8 cellular contexts compared by ENCODE assay signal in genomic region chr17:47720754-47721533, GRCh38. TPM values are rescaled to one million over a fixed set of nuclear protein-coding genes. Genes with fewer than 3 reads are reported as not detected.
DNase-seq lines count a peak whose midpoint lies in the region; ATAC-seq and TF ChIP-seq lines count a peak whose summit lies in the region.

No MANE protein-coding gene starts in this region.

- H3K4me2 ChIP-seq in OCI-LY7 (ENCODE audit: low read length): no peak overlapping the region

- H3K4me1 Mint-ChIP-seq in activated T-cell treated with anti-CD3 and anti-CD28 coated beads, Interleukin-2, amount 50 U/mL, for 24 hours (ENCODE audit: low read depth): peaks cover 96% of the 10 kb centered on the region
- H3K4me1 Mint-ChIP-seq in stimulated activated naive CD8-positive, alpha-beta T cell treated with anti-CD3 and anti-CD28 coated beads, Interleukin-15, Interleukin-2, amounts not matched to agents 100 ng/mL and 50 ng/mL, for 24 hours (ENCODE audit: low read depth): peaks cover 94% of the 10 kb centered on the region

- H3K27me3 Mint-ChIP-seq in activated T-cell treated with anti-CD3 and anti-CD28 coated beads, Interleukin-2, amount 50 U/mL, for 24 hours: no peaks in the 10 kb centered on the region
- H3K27me3 Mint-ChIP-seq in stimulated activated naive CD8-positive, alpha-beta T cell treated with anti-CD3 and anti-CD28 coated beads, Interleukin-15, Interleukin-2, amounts not matched to agents 100 ng/mL and 50 ng/mL, for 24 hours: no peaks in the 10 kb centered on the region

- no peak overlapping the region for H3K4me3 ChIP-seq in left lung
- H3K4me3 ChIP-seq in OCI-LY7 (ENCODE audit: low read depth, low read length, poor library complexity, severe bottlenecking): no peak overlapping the region

- no peaks in the 10 kb centered on the region for H3K36me3 Mint-ChIP-seq in activated T-cell treated with anti-CD3 and anti-CD28 coated beads, Interleukin-2, amount 50 U/mL, for 24 hours (ENCODE audit: low read depth)
- no peaks in the 10 kb centered on the region for H3K36me3 Mint-ChIP-seq in stimulated activated naive CD8-positive, alpha-beta T cell treated with anti-CD3 and anti-CD28 coated beads, Interleukin-15, Interleukin-2, amounts not matched to agents 100 ng/mL and 50 ng/mL, for 24 hours (ENCODE audit: low read depth)

- TF ChIP-seq CTCF in left lung (IDR thresholded peaks at IDR 0.05): no peak
- TF ChIP-seq CTCF in OCI-LY7 (conservative IDR thresholded peaks at IDR 0.05; ENCODE audit: low read length): no peak

- no peak overlapping the region for H3K27ac ChIP-seq in left lung
- no peak overlapping the region for H3K27ac ChIP-seq in OCI-LY7 (ENCODE audit: low read depth, low read length, poor library complexity, severe bottlenecking)

- CTCF ChIA-PET in OCI-LY7 (lab: Charles Lee; ENCODE audit: unreplicated experiment): no interaction called here

- no peak overlapping the region for H2AFZ ChIP-seq in OCI-LY7 (ENCODE audit: low read length)

- POLR2A ChIA-PET in OCI-LY7 (lab: Charles Lee): no interaction called here

- BruUV-seq in OCI-LY7 (replicated peaks; lab: Mats Ljungman, UMichigan): no TSS peak

- H3K36me3 ChIP-seq in left lung (no peaks in the 10 kb centered on the region), OCI-LY7 (ENCODE audit: insufficient read depth, low read length) (no peaks in the 10 kb centered on the region)

- H3K9me3 ChIP-seq in left lung (no peaks in the 10 kb centered on the region), OCI-LY7 (ENCODE audit: low read length) (no peaks in the 10 kb centered on the region)

- DNase-seq in NOMO-1 (lab: John Stamatoyannopoulos, UW; ENCODE audit: unreplicated experiment in 2 of 2): peak; percentile 43 to 57
- peak; percentile 96 for DNase-seq in activated T-cell treated with anti-CD3 and anti-CD28 coated beads, Interleukin-2, amount 50 U/mL, for 24 hours
- DNase-seq in left lung: no peak
- no peak for DNase-seq in sciatic nerve (ENCODE audit: low spot score)
- DNase-seq in OCI-LY7 (ENCODE audit: low spot score): no peak
- no peak for DNase-seq in NAMALWA (ENCODE audit: low spot score)

- H3K4me1 ChIP-seq in left lung: peaks cover 0 to 39% of the 10 kb centered on the region in 2 donors
- no peaks in the 10 kb centered on the region for H3K4me1 ChIP-seq in OCI-LY7 (ENCODE audit: insufficient read depth, low read length, poor library complexity, severe bottlenecking)

- H3K9me3 Mint-ChIP-seq in activated T-cell treated with anti-CD3 and anti-CD28 coated beads, Interleukin-2, amount 50 U/mL, for 24 hours: no peaks in the 10 kb centered on the region
- H3K9me3 Mint-ChIP-seq in stimulated activated naive CD8-positive, alpha-beta T cell treated with anti-CD3 and anti-CD28 coated beads, Interleukin-15, Interleukin-2, amounts not matched to agents 100 ng/mL and 50 ng/mL, for 24 hours: no peaks in the 10 kb centered on the region

- no peaks in the 10 kb centered on the region for H3K9me2 ChIP-seq in OCI-LY7 (ENCODE audit: insufficient read depth, low read length)

- H4K20me1 ChIP-seq in OCI-LY7 (ENCODE audit: insufficient read depth, low read length): no peaks in the 10 kb centered on the region

- H3K27ac Mint-ChIP-seq in activated T-cell treated with anti-CD3 and anti-CD28 coated beads, Interleukin-2, amount 50 U/mL, for 24 hours: peak overlapping the region; percentile 99
- H3K27ac Mint-ChIP-seq in stimulated activated naive CD8-positive, alpha-beta T cell treated with anti-CD3 and anti-CD28 coated beads, Interleukin-15, Interleukin-2, amounts not matched to agents 100 ng/mL and 50 ng/mL, for 24 hours: peak overlapping the region; percentile 98

- intact Hi-C loops in left lung (cut with DNase I): no loop called here
- intact Hi-C loops in sciatic nerve (cut with DNase I): no loop called here
- intact Hi-C loops in OCI-LY7 (cut with micrococcal nuclease; ENCODE audit: unreplicated experiment): no loop called here

- peak overlapping the region; percentile 79 for H3K4me3 Mint-ChIP-seq in activated T-cell treated with anti-CD3 and anti-CD28 coated beads, Interleukin-2, amount 50 U/mL, for 24 hours
- H3K4me3 Mint-ChIP-seq in stimulated activated naive CD8-positive, alpha-beta T cell treated with anti-CD3 and anti-CD28 coated beads, Interleukin-15, Interleukin-2, amounts not matched to agents 100 ng/mL and 50 ng/mL, for 24 hours: peak overlapping the region; percentile 82

- no peaks in the 10 kb centered on the region for H3K79me2 ChIP-seq in OCI-LY7 (ENCODE audit: insufficient read depth, low read depth, low read length)

- ATAC-seq in GM19463 (IDR thresholded peaks at IDR 0.05; ENCODE audit: unreplicated experiment): peak; percentile 56
- ATAC-seq in left lung: peak; percentile 9
- no peak for ATAC-seq in sciatic nerve

- peaks cover 25 to 89% of the 10 kb centered on the region in 2 donors for H3K27me3 ChIP-seq in left lung

RNA-seq across cellular contexts. Expression of gene TBX21, which starts 12.1 kb away (rescaled TPM):
- total RNA-seq in left lung (1 to 10 TPM; 2.4 to 2.8 TPM), sciatic nerve (1.1 TPM), OCI-LY7 (2022) (not detected in 2 replicates)
- total RNA-seq in OCI-LY7 (2014; rRNA removed; shearing (Covaris generic)): not detected in 2 replicates

RNA-seq across cellular contexts. Expression of gene TBKBP1, which starts 27.0 kb away (rescaled TPM):
- total RNA-seq in left lung (10 to 100 TPM; 10.6 to 14.2 TPM), sciatic nerve (19.9 TPM), OCI-LY7 (2022) (15.2 and 16.0 TPM in 2 replicates)
- 8.3 and 15.0 TPM in 2 replicates for total RNA-seq in OCI-LY7 (2014; rRNA removed; shearing (Covaris generic))

Comparison
In these comparisons a context has a peak if more than half of its experiments do, and no peak if none do; other contexts are left out.
1. DNase-seq: peak in NOMO-1 (2 of 2) and activated T-cell treated with anti-CD3 and anti-CD28 coated beads, Interleukin-2, amount 50 U/mL, for 24 hours (single experiment); none in left lung (0 of 2), sciatic nerve (single experiment), OCI-LY7 (single experiment) and NAMALWA (single experiment).